In the genomic region with DNA sequence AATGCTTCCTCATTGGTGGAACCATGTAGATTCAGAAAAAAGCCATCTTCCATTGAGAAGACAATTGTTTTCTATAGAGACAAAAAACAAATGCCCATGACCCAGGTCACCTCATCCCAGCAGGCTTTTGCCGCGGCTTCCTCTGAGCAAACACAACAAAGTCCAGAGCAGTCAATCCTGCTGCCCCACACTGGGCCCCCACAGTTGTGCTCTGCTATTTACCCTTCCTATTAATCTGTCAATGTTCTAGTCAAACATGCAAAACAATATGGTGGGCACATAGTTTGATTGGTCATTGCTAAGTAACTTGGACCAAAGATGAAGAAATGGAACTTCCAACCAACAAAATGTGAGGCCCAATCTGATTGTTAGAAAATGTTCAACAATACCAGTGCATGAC, we compare ENCODE assay signal across 2 cellular contexts.
TF ChIP-seq lines count a peak whose summit lies in the region.

No MANE protein-coding gene starts in this region.

TF ChIP-seq in HepG2, 621 proteins besides CTCF, POLR2A, EP300 and RAD21 (continues in another document):
- TF ChIP-seq POGZ (CRISPR knock-in tag; IDR thresholded peaks at IDR 0.05) (peak; percentile 80), GFI1 (CRISPR knock-in tag; IDR thresholded peaks at IDR 0.05; ENCODE audit: borderline replicate concordance) (0 out of 2 replicates have a peak, but pooled peaks have one; percentile 26), NR2F2 (IDR thresholded peaks at IDR 0.05; ENCODE audit: borderline replicate concordance, low read depth) (0 out of 2 replicates have a peak, but pooled peaks have one; percentile 27), HNF4A (CRISPR knock-in tag; IDR thresholded peaks at IDR 0.05) (peak; percentile 76), ATAD3A (CRISPR knock-in tag; IDR thresholded peaks at IDR 0.05) (no peak), SOX13 (IDR thresholded peaks at IDR 0.05) (peak; percentile 49), SOX13 (CRISPR knock-in tag; conservative IDR thresholded peaks at IDR 0.05 in 1 of 2, IDR thresholded peaks at IDR 0.05 in 1 of 2) (peak in 1 of 2 experiments; percentile 91; a peak in 2 of 4 replicates), ZMYM4 (CRISPR knock-in tag; IDR thresholded peaks at IDR 0.05) (peak; percentile 86), HDAC2 (CRISPR knock-in tag; IDR thresholded peaks at IDR 0.05) (0 out of 2 replicates have a peak, but pooled peaks have one; percentile 21), TAF1 (CRISPR knock-in tag; IDR thresholded peaks at IDR 0.05) (no peak), EHMT2 (IDR thresholded peaks at IDR 0.05; ENCODE audit: borderline replicate concordance, low read depth, low read length) (peak; percentile 73; the same call in 1 of the 2 replicates), ARNT2 (CRISPR knock-in tag; IDR thresholded peaks at IDR 0.05; ENCODE audit: low read depth) (no peak), ZNF232 (CRISPR knock-in tag; IDR thresholded peaks at IDR 0.05; ENCODE audit: borderline replicate concordance) (no peak), TCF7 (IDR thresholded peaks at IDR 0.05; ENCODE audit: low read depth) (peak; percentile 15; the same call in 1 of the 2 replicates), SOX6 (IDR thresholded peaks at IDR 0.05) (no peak), SOX6 (CRISPR knock-in tag; IDR thresholded peaks at IDR 0.05) (peak; percentile 95)
- TF ChIP-seq, protein P1, sequence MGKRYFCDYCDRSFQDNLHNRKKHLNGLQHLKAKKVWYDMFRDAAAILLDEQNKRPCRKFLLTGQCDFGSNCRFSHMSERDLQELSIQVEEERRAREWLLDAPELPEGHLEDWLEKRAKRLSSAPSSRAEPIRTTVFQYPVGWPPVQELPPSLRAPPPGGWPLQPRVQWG (CRISPR knock-in tag; IDR thresholded peaks at IDR 0.05; ENCODE audit: borderline replicate concordance, low read depth): no peak
- TF ChIP-seq, protein P2, sequence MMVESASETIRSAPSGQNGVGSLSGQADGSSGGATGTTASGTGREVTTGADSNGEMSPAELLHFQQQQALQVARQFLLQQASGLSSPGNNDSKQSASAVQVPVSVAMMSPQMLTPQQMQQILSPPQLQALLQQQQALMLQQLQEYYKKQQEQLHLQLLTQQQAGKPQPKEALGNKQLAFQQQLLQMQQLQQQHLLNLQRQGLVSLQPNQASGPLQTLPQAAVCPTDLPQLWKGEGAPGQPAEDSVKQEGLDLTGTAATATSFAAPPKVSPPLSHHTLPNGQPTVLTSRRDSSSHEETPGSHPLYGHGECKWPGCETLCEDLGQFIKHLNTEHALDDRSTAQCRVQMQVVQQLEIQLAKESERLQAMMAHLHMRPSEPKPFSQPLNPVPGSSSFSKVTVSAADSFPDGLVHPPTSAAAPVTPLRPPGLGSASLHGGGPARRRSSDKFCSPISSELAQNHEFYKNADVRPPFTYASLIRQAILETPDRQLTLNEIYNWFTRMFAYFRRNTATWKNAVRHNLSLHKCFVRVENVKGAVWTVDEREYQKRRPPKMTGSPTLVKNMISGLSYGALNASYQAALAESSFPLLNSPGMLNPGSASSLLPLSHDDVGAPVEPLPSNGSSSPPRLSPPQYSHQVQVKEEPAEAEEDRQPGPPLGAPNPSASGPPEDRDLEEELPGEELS (CRISPR knock-in tag; IDR thresholded peaks at IDR 0.05): peak; percentile 72
- TF ChIP-seq, protein P3, sequence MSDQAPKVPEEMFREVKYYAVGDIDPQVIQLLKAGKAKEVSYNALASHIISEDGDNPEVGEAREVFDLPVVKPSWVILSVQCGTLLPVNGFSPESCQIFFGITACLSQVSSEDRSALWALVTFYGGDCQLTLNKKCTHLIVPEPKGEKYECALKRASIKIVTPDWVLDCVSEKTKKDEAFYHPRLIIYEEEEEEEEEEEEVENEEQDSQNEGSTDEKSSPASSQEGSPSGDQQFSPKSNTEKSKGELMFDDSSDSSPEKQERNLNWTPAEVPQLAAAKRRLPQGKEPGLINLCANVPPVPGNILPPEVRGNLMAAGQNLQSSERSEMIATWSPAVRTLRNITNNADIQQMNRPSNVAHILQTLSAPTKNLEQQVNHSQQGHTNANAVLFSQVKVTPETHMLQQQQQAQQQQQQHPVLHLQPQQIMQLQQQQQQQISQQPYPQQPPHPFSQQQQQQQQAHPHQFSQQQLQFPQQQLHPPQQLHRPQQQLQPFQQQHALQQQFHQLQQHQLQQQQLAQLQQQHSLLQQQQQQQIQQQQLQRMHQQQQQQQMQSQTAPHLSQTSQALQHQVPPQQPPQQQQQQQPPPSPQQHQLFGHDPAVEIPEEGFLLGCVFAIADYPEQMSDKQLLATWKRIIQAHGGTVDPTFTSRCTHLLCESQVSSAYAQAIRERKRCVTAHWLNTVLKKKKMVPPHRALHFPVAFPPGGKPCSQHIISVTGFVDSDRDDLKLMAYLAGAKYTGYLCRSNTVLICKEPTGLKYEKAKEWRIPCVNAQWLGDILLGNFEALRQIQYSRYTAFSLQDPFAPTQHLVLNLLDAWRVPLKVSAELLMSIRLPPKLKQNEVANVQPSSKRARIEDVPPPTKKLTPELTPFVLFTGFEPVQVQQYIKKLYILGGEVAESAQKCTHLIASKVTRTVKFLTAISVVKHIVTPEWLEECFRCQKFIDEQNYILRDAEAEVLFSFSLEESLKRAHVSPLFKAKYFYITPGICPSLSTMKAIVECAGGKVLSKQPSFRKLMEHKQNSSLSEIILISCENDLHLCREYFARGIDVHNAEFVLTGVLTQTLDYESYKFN (CRISPR knock-in tag; conservative IDR thresholded peaks at IDR 0.05): peak; percentile 83
- TF ChIP-seq, protein P4, sequence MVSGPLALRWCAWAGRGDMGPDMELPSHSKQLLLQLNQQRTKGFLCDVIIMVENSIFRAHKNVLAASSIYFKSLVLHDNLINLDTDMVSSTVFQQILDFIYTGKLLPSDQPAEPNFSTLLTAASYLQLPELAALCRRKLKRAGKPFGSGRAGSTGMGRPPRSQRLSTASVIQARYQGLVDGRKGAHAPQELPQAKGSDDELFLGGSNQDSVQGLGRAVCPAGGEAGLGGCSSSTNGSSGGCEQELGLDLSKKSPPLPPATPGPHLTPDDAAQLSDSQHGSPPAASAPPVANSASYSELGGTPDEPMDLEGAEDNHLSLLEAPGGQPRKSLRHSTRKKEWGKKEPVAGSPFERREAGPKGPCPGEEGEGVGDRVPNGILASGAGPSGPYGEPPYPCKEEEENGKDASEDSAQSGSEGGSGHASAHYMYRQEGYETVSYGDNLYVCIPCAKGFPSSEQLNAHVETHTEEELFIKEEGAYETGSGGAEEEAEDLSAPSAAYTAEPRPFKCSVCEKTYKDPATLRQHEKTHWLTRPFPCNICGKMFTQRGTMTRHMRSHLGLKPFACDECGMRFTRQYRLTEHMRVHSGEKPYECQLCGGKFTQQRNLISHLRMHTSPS (CRISPR knock-in tag; IDR thresholded peaks at IDR 0.05; ENCODE audit: low read depth): no peak
- TF ChIP-seq, protein P5, sequence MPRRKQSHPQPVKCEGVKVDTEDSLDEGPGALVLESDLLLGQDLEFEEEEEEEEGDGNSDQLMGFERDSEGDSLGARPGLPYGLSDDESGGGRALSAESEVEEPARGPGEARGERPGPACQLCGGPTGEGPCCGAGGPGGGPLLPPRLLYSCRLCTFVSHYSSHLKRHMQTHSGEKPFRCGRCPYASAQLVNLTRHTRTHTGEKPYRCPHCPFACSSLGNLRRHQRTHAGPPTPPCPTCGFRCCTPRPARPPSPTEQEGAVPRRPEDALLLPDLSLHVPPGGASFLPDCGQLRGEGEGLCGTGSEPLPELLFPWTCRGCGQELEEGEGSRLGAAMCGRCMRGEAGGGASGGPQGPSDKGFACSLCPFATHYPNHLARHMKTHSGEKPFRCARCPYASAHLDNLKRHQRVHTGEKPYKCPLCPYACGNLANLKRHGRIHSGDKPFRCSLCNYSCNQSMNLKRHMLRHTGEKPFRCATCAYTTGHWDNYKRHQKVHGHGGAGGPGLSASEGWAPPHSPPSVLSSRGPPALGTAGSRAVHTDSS (CRISPR knock-in tag; conservative IDR thresholded peaks at IDR 0.05): no peak

TF ChIP-seq in GM23338, 12 proteins besides CTCF, POLR2A, EP300 and RAD21:
- TF ChIP-seq POLR2AphosphoS5 (IDR thresholded peaks at IDR 0.05; ENCODE audit: low read depth) (no peak), CREB1 (CRISPR knock-in tag; IDR thresholded peaks at IDR 0.05; ENCODE audit: low read depth) (no peak), EZH2phosphoT487 (IDR thresholded peaks at IDR 0.05; ENCODE audit: unreplicated experiment) (no peak), ZNF114 (CRISPR knock-in tag; IDR thresholded peaks at IDR 0.05) (no peak), NANOG (IDR thresholded peaks at IDR 0.05; ENCODE audit: borderline replicate concordance) (no peak), JUNB (IDR thresholded peaks at IDR 0.05; ENCODE audit: unreplicated experiment) (no peak), EZH2 (IDR thresholded peaks at IDR 0.05; ENCODE audit: low read depth, unreplicated experiment) (no peak), STAT1 (IDR thresholded peaks at IDR 0.05; ENCODE audit: unreplicated experiment) (no peak)
- TF ChIP-seq, protein P6, sequence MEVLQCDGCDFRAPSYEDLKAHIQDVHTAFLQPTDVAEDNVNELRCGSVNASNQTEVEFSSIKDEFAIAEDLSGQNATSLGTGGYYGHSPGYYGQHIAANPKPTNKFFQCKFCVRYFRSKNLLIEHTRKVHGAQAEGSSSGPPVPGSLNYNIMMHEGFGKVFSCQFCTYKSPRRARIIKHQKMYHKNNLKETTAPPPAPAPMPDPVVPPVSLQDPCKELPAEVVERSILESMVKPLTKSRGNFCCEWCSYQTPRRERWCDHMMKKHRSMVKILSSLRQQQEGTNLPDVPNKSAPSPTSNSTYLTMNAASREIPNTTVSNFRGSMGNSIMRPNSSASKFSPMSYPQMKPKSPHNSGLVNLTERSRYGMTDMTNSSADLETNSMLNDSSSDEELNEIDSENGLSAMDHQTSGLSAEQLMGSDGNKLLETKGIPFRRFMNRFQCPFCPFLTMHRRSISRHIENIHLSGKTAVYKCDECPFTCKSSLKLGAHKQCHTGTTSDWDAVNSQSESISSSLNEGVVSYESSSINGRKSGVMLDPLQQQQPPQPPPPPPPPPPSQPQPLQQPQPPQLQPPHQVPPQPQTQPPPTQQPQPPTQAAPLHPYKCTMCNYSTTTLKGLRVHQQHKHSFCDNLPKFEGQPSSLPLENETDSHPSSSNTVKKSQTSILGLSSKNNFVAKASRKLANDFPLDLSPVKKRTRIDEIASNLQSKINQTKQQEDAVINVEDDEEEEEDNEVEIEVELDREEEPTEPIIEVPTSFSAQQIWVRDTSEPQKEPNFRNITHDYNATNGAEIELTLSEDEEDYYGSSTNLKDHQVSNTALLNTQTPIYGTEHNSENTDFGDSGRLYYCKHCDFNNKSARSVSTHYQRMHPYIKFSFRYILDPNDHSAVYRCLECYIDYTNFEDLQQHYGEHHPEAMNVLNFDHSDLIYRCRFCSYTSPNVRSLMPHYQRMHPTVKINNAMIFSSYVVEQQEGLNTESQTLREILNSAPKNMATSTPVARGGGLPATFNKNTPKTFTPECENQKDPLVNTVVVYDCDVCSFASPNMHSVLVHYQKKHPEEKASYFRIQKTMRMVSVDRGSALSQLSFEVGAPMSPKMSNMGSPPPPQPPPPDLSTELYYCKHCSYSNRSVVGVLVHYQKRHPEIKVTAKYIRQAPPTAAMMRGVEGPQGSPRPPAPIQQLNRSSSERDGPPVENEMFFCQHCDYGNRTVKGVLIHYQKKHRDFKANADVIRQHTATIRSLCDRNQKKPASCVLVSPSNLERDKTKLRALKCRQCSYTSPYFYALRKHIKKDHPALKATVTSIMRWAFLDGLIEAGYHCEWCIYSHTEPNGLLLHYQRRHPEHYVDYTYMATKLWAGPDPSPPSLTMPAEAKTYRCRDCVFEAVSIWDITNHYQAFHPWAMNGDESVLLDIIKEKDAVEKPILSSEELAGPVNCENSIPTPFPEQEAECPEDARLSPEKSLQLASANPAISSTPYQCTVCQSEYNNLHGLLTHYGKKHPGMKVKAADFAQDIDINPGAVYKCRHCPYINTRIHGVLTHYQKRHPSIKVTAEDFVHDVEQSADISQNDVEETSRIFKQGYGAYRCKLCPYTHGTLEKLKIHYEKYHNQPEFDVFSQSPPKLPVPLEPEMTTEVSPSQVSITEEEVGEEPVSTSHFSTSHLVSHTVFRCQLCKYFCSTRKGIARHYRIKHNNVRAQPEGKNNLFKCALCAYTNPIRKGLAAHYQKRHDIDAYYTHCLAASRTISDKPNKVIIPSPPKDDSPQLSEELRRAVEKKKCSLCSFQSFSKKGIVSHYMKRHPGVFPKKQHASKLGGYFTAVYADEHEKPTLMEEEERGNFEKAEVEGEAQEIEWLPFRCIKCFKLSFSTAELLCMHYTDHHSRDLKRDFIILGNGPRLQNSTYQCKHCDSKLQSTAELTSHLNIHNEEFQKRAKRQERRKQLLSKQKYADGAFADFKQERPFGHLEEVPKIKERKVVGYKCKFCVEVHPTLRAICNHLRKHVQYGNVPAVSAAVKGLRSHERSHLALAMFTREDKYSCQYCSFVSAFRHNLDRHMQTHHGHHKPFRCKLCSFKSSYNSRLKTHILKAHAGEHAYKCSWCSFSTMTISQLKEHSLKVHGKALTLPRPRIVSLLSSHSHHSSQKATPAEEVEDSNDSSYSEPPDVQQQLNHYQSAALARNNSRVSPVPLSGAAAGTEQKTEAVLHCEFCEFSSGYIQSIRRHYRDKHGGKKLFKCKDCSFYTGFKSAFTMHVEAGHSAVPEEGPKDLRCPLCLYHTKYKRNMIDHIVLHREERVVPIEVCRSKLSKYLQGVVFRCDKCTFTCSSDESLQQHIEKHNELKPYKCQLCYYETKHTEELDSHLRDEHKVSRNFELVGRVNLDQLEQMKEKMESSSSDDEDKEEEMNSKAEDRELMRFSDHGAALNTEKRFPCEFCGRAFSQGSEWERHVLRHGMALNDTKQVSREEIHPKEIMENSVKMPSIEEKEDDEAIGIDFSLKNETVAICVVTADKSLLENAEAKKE (CRISPR knock-in tag; IDR thresholded peaks at IDR 0.05): no peak
